In genomic region chr9:81416476-81417298, GRCh38 we compare ENCODE assay signal across 16 cellular contexts.
DNase-seq lines count a peak whose midpoint lies in the region; TF ChIP-seq lines count a peak whose summit lies in the region.
"Had no signal": no experiment of that assay in that cellular context is flagged by ENCODE, and none has a peak within 500 bp of the region (broad histone marks: within the 10 kb centered on the region; RNA-seq: fewer than 3 reads in every experiment).

No MANE protein-coding gene starts in this region.

- no peak overlapping the region for H3K9ac ChIP-seq in colonic mucosa (ENCODE audit: low read depth in 2 of 2, low read length in 2 of 2)
- H3K9ac ChIP-seq in mammary epithelial cell (ENCODE audit: insufficient read depth, low read length), result no peak overlapping the region

- H3K4me1 ChIP-seq in colonic mucosa (no peaks in the 10 kb centered on the region), mammary epithelial cell (ENCODE audit: insufficient read depth, low read length) (no peaks in the 10 kb centered on the region)
- H3K4me1 ChIP-seq: spleen had no signal

- H3K27me3 ChIP-seq in colonic mucosa, result no peaks in the 10 kb centered on the region
- no peaks in the 10 kb centered on the region for H3K27me3 ChIP-seq in mammary epithelial cell (ENCODE audit: insufficient read depth, low read length)
- H3K27me3 ChIP-seq: gastroesophageal sphincter, spleen had no signal

- CTCF ChIA-PET in mammary epithelial cell (lab: Charles Lee; ENCODE audit: low non-redundant PET), result no interaction called here

- intact Hi-C loops in colonic mucosa (cut with DNase I) (no loop called here), posterior cingulate gyrus (cut with DNase I) (no loop called here), mammary epithelial cell (cut with micrococcal nuclease) (no loop called here)

- H3K9me3 ChIP-seq in colonic mucosa (no peaks in the 10 kb centered on the region), mammary epithelial cell (replicated peaks; ENCODE audit: insufficient read depth, low read length) (no peaks in the 10 kb centered on the region)
- H3K9me3 ChIP-seq: gastroesophageal sphincter had no signal

- dilution Hi-C loops in mammary epithelial cell (cut with HindIII; ENCODE audit: low sequenced_read_pairs), result no loop called here

- H3K36me3 ChIP-seq in colonic mucosa (no peaks in the 10 kb centered on the region), mammary epithelial cell (ENCODE audit: insufficient read depth, low read length) (no peaks in the 10 kb centered on the region)
- H3K36me3 ChIP-seq: gastroesophageal sphincter, spleen had no signal

- TF ChIP-seq CTCF in fibroblast of the aortic adventitia (IDR thresholded peaks at IDR 0.05; ENCODE audit: insufficient read depth, low read length), result no peak
- no peak for TF ChIP-seq CTCF in colonic mucosa (IDR thresholded peaks at IDR 0.05)
- no peak for TF ChIP-seq CTCF in mammary epithelial cell (conservative IDR thresholded peaks at IDR 0.05 in 1 of 2, IDR thresholded peaks at IDR 0.05 in 1 of 2; ENCODE audit: extremely low read depth in 1 of 2, insufficient read depth in 1 of 2, low read depth in 1 of 2, low read length in 2 of 2)

- no peaks in the 10 kb centered on the region for H4K20me1 ChIP-seq in mammary epithelial cell (ENCODE audit: insufficient read depth, low read length)

- 77% methylated on average over 7 of the region's 7 CpGs for WGBS in mammary epithelial cell (ENCODE audit: low coverage, missing lambda C conversion rate)

- no peaks in the 10 kb centered on the region for H3K79me2 ChIP-seq in mammary epithelial cell (ENCODE audit: insufficient read depth, low read length)

- DNase-seq in NCI-H1092 treated with DMSO at 0.1 percent for 48 hours (lab: John Stamatoyannopoulos, UW), result peak; percentile 17
- DNase-seq in NCI-H1092 (lab: John Stamatoyannopoulos, UW), result no peak
- DNase-seq in M059J (ENCODE audit: low read depth), result peak; percentile 36
- DNase-seq in fibroblast of the aortic adventitia (ENCODE audit: low read depth), result peak; percentile 16
- DNase-seq in renal cortical epithelial cell (ENCODE audit: low read depth), result peak; percentile 28
- DNase-seq in colonic mucosa, result no peak
- no peak for DNase-seq in posterior cingulate gyrus
- DNase-seq in mammary epithelial cell, result no peak
- DNase-seq: 8988T; activated CD4-positive, alpha-beta T cell treated with anti-CD3 and anti-CD28 coated beads for 4 hours; activated T-cell treated with anti-CD3 and anti-CD28 coated beads, Interleukin-2, amount 50 U/mL, for 72 hours; effector CD4-positive, alpha-beta T cell; naive thymus-derived CD8-positive, alpha-beta T cell; RPMI8226; spleen had no signal

- no peak overlapping the region for H3K4me2 ChIP-seq in mammary epithelial cell (ENCODE audit: insufficient read depth, low read depth, low read length)

- no peak overlapping the region for H2AFZ ChIP-seq in mammary epithelial cell (ENCODE audit: low read depth, low read length)

- H3K27ac ChIP-seq in colonic mucosa (no peak overlapping the region), mammary epithelial cell (ENCODE audit: insufficient read depth, low read depth, low read length) (no peak overlapping the region)
- H3K27ac ChIP-seq: spleen had no signal

- in situ Hi-C loops in mammary epithelial cell (cut with MboI; ENCODE audit: low sequenced_read_pairs in 2 of 2), result no loop called here

- H3K4me3 ChIP-seq in fibroblast of the aortic adventitia (ENCODE audit: low read depth, low read length) (no peak overlapping the region), colonic mucosa (no peak overlapping the region), mammary epithelial cell (replicated peaks in 1 of 3; ENCODE audit: insufficient read depth in 1 of 3, low read depth in 2 of 3, low read length in 3 of 3) (no peak overlapping the region)
- H3K4me3 ChIP-seq: gastroesophageal sphincter, spleen had no signal

- BruUV-seq in mammary epithelial cell (replicated peaks; lab: Mats Ljungman, UMichigan), result no TSS peak

Comparison
In these comparisons a context has a peak if more than half of its experiments do, and no peak if none do; other contexts are left out.
1. DNase-seq: peak in NCI-H1092 treated with DMSO at 0.1 percent for 48 hours (single experiment), M059J (single experiment), fibroblast of the aortic adventitia (single experiment) and renal cortical epithelial cell (single experiment); none in NCI-H1092 (single experiment), colonic mucosa (single experiment), posterior cingulate gyrus (0 of 10) and mammary epithelial cell (single experiment).